Comparison of ENCODE assay signal across 11 cellular contexts in genomic region chr17:43289670-43290069, GRCh38. TPM values are rescaled to one million over a fixed set of nuclear protein-coding genes. Genes with fewer than 3 reads are reported as not detected.
"Had no signal": no experiment of that assay in that cellular context is flagged by ENCODE, and none has a peak within 500 bp of the region (broad histone marks: within the 10 kb centered on the region; RNA-seq: fewer than 3 reads in every experiment).

No MANE protein-coding gene starts in this region.

RNA-seq across cellular contexts. Expression of gene RNU2-1, which starts 55.9 kb away (rescaled TPM):
- total RNA-seq: kidney epithelial cell, liver, lower leg skin, lung microvascular endothelial cell, mononuclear cell, myocyte had no signal
- polyA plus RNA-seq: immature natural killer cell; keratinocyte; lung; mammary epithelial cell; naive thymus-derived CD4-positive, alpha-beta T cell had no signal
